In genomic region chr6:22600059-22600458, GRCh38 we compare ENCODE assay signal across 21 cellular contexts. TPM values are rescaled to one million over a fixed set of nuclear protein-coding genes. Genes with fewer than 3 reads are reported as not detected.
DNase-seq lines count a peak whose midpoint lies in the region; ATAC-seq and TF ChIP-seq lines count a peak whose summit lies in the region.
"Had no signal": no experiment of that assay in that cellular context is flagged by ENCODE, and none has a peak within 500 bp of the region (broad histone marks: within the 10 kb centered on the region; RNA-seq: fewer than 3 reads in every experiment).

No MANE protein-coding gene starts in this region.

- H3K27ac Mint-ChIP-seq in endothelial cell (ENCODE audit: unreplicated experiment), result no peak overlapping the region

- CTCF ChIA-PET in HEK293T (lab: Yijun Ruan, JAX), result no interaction called here

- H3K27me3 Mint-ChIP-seq in endothelial cell (ENCODE audit: unreplicated experiment), result no peaks in the 10 kb centered on the region

- H3K36me3 Mint-ChIP-seq in endothelial cell (ENCODE audit: low read depth, unreplicated experiment), result no peaks in the 10 kb centered on the region

- H3K4me1 Mint-ChIP-seq in endothelial cell (ENCODE audit: unreplicated experiment), result peaks cover 8% of the 10 kb centered on the region

- POLR2A ChIA-PET in HEK293T (lab: Yijun Ruan, JAX), result no interaction called here

- H3K4me3 Mint-ChIP-seq in endothelial cell (ENCODE audit: unreplicated experiment), result no peak overlapping the region

- no peak for TF ChIP-seq CTCF in fibroblast of villous mesenchyme (IDR thresholded peaks at IDR 0.05; ENCODE audit: insufficient read depth, low read depth, low read length)
- no peak for TF ChIP-seq CTCF in omental fat pad (IDR thresholded peaks at IDR 0.05)
- no peak for TF ChIP-seq CTCF in endothelial cell (IDR thresholded peaks at IDR 0.05; ENCODE audit: unreplicated experiment)

- no peaks in the 10 kb centered on the region for H3K9me3 Mint-ChIP-seq in endothelial cell (ENCODE audit: unreplicated experiment)

- H3K4me3 ChIP-seq in fibroblast of villous mesenchyme (ENCODE audit: low read depth, low read length), result no peak overlapping the region
- H3K4me3 ChIP-seq: GM12878, GM23248, SJSA1 had no signal

- DNase-seq in COLO829 (ENCODE audit: low spot score) (peak; percentile 27), fibroblast of villous mesenchyme (ENCODE audit: low read depth) (peak; percentile 48), omental fat pad (ENCODE audit: low spot score) (no peak), SIG-M5 treated with dmso at 0.1 percent for 504 hours (lab: John Stamatoyannopoulos, UW; ENCODE audit: unreplicated experiment) (no peak), endothelial cell (ENCODE audit: low spot score) (no peak), HEK293T (ENCODE audit: extremely low spot score) (no peak)
- DNase-seq: C1 segment of cervical spinal cord, Caco-2, DMS53, GM23248, MM.1S, NCI-H1105, NCI-H187, NCI-H510A had no signal

- ATAC-seq in SK-N-SH treated with all-trans-retinoic acid at 6 μM for 48 hours (peak; percentile 44), omental fat pad (ENCODE audit: low FRiP score) (peak; percentile 57), HG03439 (IDR thresholded peaks at IDR 0.05; ENCODE audit: unreplicated experiment) (no peak)
- ATAC-seq: GM12878, HCT116 had no signal

TF ChIP-seq in SK-N-SH treated with all-trans-retinoic acid at 6 μM for 48 hours, 23 proteins besides CTCF, POLR2A, EP300 and RAD21:
- TF ChIP-seq ZFP3 (CRISPR knock-in tag; IDR thresholded peaks at IDR 0.05) (peak; percentile 59; the same call in 1 of the 2 replicates), CREB5 (CRISPR knock-in tag; IDR thresholded peaks at IDR 0.05; ENCODE audit: low read depth) (no peak), ISL1 (CRISPR knock-in tag; IDR thresholded peaks at IDR 0.05) (peak; percentile 6; the same call in 1 of the 2 replicates)

TF ChIP-seq in HEK293T, 16 proteins besides CTCF, POLR2A, EP300 and RAD21:
- TF ChIP-seq TARDBP (IDR thresholded peaks at IDR 0.05) (no peak), PKNOX1 (IDR thresholded peaks at IDR 0.05) (no peak), SP1 (IDR thresholded peaks at IDR 0.05) (no peak), SUZ12 (IDR thresholded peaks at IDR 0.05) (no peak), ELF4 (IDR thresholded peaks at IDR 0.05) (no peak), ARNT (IDR thresholded peaks at IDR 0.05) (no peak), ZNF384 (IDR thresholded peaks at IDR 0.05) (no peak), LEF1 (IDR thresholded peaks at IDR 0.05; ENCODE audit: borderline replicate concordance) (no peak), BHLHE40 (IDR thresholded peaks at IDR 0.05; ENCODE audit: borderline replicate concordance) (no peak), FOXK2 (IDR thresholded peaks at IDR 0.05) (no peak), NFRKB (IDR thresholded peaks at IDR 0.05) (no peak), L3MBTL2 (conservative IDR thresholded peaks at IDR 0.05) (no peak), HDGF (IDR thresholded peaks at IDR 0.05; ENCODE audit: borderline replicate concordance) (no peak), FOXA1 (IDR thresholded peaks at IDR 0.05) (no peak)

RNA-seq across cellular contexts. Expression of gene HDGFL1, which starts 30.7 kb away (rescaled TPM):
- total RNA-seq in fibroblast of villous mesenchyme (not detected in 2 replicates), omental fat pad (not detected), endothelial cell (ENCODE audit: unreplicated experiment) (not detected)
- total RNA-seq: A172, Caco-2, G401, GM23248, SJSA1 had no signal

Comparison
In these comparisons a context has a peak if more than half of its experiments do, and no peak if none do; other contexts are left out.
1. DNase-seq: peak in COLO829 (single experiment) and fibroblast of villous mesenchyme (single experiment); none in omental fat pad (single experiment), SIG-M5 treated with dmso at 0.1 percent for 504 hours (single experiment), endothelial cell (single experiment) and HEK293T (single experiment).